17 cellular contexts compared by ENCODE assay signal in genomic region chr12:62784576-62784975, GRCh38.
A peak's percentile ranks its signal among the peaks of the same experiment; 100 is the strongest.
DNase-seq lines count a peak whose midpoint lies in the region; ATAC-seq and TF ChIP-seq lines count a peak whose summit lies in the region.
"Had no signal": no experiment of that assay in that cellular context is flagged by ENCODE, and none has a peak within 500 bp of the region (broad histone marks: within the 10 kb centered on the region; RNA-seq: fewer than 3 reads in every experiment).

No MANE protein-coding gene starts in this region.

- intact Hi-C loops in left ventricle myocardium inferior (cut with micrococcal nuclease), result no loop called here
- intact Hi-C loops in left cardiac atrium (cut with DNase I), result no loop called here

- H3K9me3 ChIP-seq in left ventricle myocardium inferior (replicated peaks) (no peaks in the 10 kb centered on the region), RWPE2 (ENCODE audit: severe bottlenecking) (no peaks in the 10 kb centered on the region)
- H3K9me3 ChIP-seq: BLaER1 treated with 17β-estradiol and CSF1 and Interleukin-3, amounts not matched to agents 10 nM and 100 nM had no signal

- no peak overlapping the region for H3K4me3 ChIP-seq in left ventricle myocardium inferior
- H3K4me3 ChIP-seq in RWPE2 (ENCODE audit: severe bottlenecking), result no peak overlapping the region
- H3K4me3 ChIP-seq: BLaER1 treated with 17β-estradiol and CSF1 and Interleukin-3, amounts not matched to agents 10 nM and 100 nM had no signal

- TF ChIP-seq CTCF in left ventricle myocardium inferior (IDR thresholded peaks at IDR 0.05; ENCODE audit: borderline replicate concordance) (no peak), RWPE2 (IDR thresholded peaks at IDR 0.05; ENCODE audit: poor library complexity, severe bottlenecking) (no peak)

- ATAC-seq in left cardiac atrium (no peak), RWPE2 (ENCODE audit: low read depth) (no peak), GM21423 (IDR thresholded peaks at IDR 0.05; ENCODE audit: unreplicated experiment) (no peak)

- no peak for DNase-seq in left ventricle myocardium inferior
- DNase-seq in left cardiac atrium, result no peak
- DNase-seq in RWPE2 (ENCODE audit: low spot score), result no peak
- peak; percentile 42 to 64 for DNase-seq in lung microvascular endothelial cell (ENCODE audit: low read depth in 2 of 2)
- DNase-seq in iPS-NIHi7 (ENCODE audit: extremely low spot score), result no peak
- DNase-seq in stimulated activated CD4-positive, alpha-beta T cell treated with anti-CD3 and anti-CD28 coated beads, Interleukin-2, amount 100 ng/mL, for 48 hours, result no peak
- DNase-seq: CD8-positive, alpha-beta memory T cell; H9; Kasumi-1; MM.1S; NCI-H1092; NCI-H1436 treated with DMSO at 0.1 percent for 48 hours; NCI-H2029; NCI-H446; SHP77 treated with DMSO at 0.1 percent for 48 hours had no signal

- H3K27me3 ChIP-seq in left ventricle myocardium inferior (ENCODE audit: low read depth) (no peaks in the 10 kb centered on the region), RWPE2 (ENCODE audit: insufficient read depth, poor library complexity, severe bottlenecking) (no peaks in the 10 kb centered on the region)
- H3K27me3 ChIP-seq: BLaER1 treated with 17β-estradiol and CSF1 and Interleukin-3, amounts not matched to agents 10 nM and 100 nM had no signal

- H3K27ac ChIP-seq in left ventricle myocardium inferior (replicated peaks) (peak overlapping the region; percentile 86), RWPE2 (ENCODE audit: poor library complexity, severe bottlenecking) (peak overlapping the region; percentile 93)

- no peaks in the 10 kb centered on the region for H3K36me3 ChIP-seq in left ventricle myocardium inferior
- H3K36me3 ChIP-seq in RWPE2 (ENCODE audit: low read depth), result no peaks in the 10 kb centered on the region
- H3K36me3 ChIP-seq: BLaER1 treated with 17β-estradiol and CSF1 and Interleukin-3, amounts not matched to agents 10 nM and 100 nM had no signal

- H3K4me1 ChIP-seq in left ventricle myocardium inferior (peaks cover 50% of the 10 kb centered on the region), RWPE2 (ENCODE audit: insufficient read depth, poor library complexity, severe bottlenecking) (peaks cover 25% of the 10 kb centered on the region)

Comparison
In these comparisons a context has a peak if more than half of its experiments do, and no peak if none do; other contexts are left out.
1. DNase-seq: peak in lung microvascular endothelial cell (2 of 2); none in left ventricle myocardium inferior (single experiment), left cardiac atrium (single experiment), RWPE2 (single experiment), iPS-NIHi7 (single experiment) and stimulated activated CD4-positive, alpha-beta T cell treated with anti-CD3 and anti-CD28 coated beads, Interleukin-2, amount 100 ng/mL, for 48 hours (0 of 2).